In the genomic region with DNA sequence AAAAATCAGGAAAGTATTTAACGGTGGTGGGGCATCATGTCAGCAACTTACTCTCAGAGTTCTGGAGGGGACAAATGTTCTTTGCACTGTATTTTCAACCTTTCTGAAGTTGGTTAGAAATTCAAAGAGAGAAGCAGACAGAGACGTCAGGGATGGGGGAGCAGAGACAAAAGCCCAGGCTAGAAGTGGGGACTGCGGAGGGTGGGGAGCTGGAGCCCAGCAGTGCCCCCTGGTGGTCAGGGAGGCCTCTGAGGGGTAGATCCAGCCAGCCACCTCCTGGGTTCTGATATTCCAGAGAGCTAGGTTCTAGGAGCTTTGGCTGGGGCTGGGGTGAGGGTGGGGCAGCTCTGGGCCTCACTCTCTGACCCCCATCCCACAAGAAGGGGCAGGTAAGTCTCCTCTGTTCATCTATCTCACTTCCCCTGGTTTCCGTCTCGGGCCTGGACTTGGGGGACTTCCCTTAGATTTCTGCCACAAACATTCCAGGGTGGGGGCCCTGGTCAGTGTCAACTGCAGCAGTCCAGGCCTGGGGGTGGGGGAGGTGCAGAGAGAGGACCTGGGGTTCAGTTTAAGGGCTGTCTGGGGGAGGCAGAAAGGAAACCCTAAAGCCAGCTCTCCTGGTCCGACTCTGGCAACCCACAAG, we compare ENCODE assay signal across 9 cellular contexts. TPM values are rescaled to one million over a fixed set of nuclear protein-coding genes. Genes with fewer than 3 reads are reported as not detected.
DNase-seq lines count a peak whose midpoint lies in the region; ATAC-seq and TF ChIP-seq lines count a peak whose summit lies in the region.
"Had no signal": no experiment of that assay in that cellular context is flagged by ENCODE, and none has a peak within 500 bp of the region (broad histone marks: within the 10 kb centered on the region; RNA-seq: fewer than 3 reads in every experiment).

No MANE protein-coding gene starts in this region.

- no TSS peak for BruUV-seq in Caco-2 (replicated peaks; lab: Mats Ljungman, UMichigan)

- DNase-seq in Caco-2 (peak in 1 of 2 experiments; percentile 79), HK-2 (ENCODE audit: unreplicated experiment) (peak; percentile 42), T-helper 1 cell (peak in 3 of 5 donors; percentile 16 to 35 (median 21)), astrocyte of the cerebellum (ENCODE audit: low read depth) (no peak), kidney epithelial cell (ENCODE audit: low read depth) (no peak)
- peak; percentile 16 to 59 for DNase-seq in stimulated activated CD4-positive, alpha-beta T cell treated with anti-CD3 and anti-CD28 coated beads, Interleukin-4, amount 100 ng/mL, for 4 hours

- POLR2A ChIA-PET in Caco-2 (lab: Charles Lee): interaction anchor here (0.7 kb wide), 1 partner anchor 105 kb away, joined by 7 read pairs; no protein-coding TSS in a partner anchor

- H3K27me3 Mint-ChIP-seq in Caco-2 (ENCODE audit: insufficient read depth, unreplicated experiment): no peaks in the 10 kb centered on the region

- H3K9me3 Mint-ChIP-seq in Caco-2 (ENCODE audit: unreplicated experiment): no peaks in the 10 kb centered on the region
- H3K9me3 Mint-ChIP-seq: IgD-negative memory B cell had no signal

- TF ChIP-seq CTCF in Caco-2 (IDR thresholded peaks at IDR 0.05; ENCODE audit: insufficient read depth in 1 of 2, low read depth in 1 of 2, low read length in 1 of 2, severe bottlenecking in 1 of 2, unreplicated experiment in 1 of 2): peak; percentile 93 to 94
- TF ChIP-seq CTCF in astrocyte of the cerebellum (IDR thresholded peaks at IDR 0.05; ENCODE audit: low read depth, low read length, missing control alignments): peak; percentile 81
- TF ChIP-seq CTCF in kidney epithelial cell (IDR thresholded peaks at IDR 0.05; ENCODE audit: insufficient read depth, low read length, poor library complexity, severe bottlenecking): peak; percentile 89

- no peaks in the 10 kb centered on the region for H3K36me3 ChIP-seq in Caco-2 (ENCODE audit: control insufficient read depth, insufficient read depth, low read length)
- no peaks in the 10 kb centered on the region for H3K36me3 ChIP-seq in kidney epithelial cell (ENCODE audit: control insufficient read depth, insufficient read depth, low read length)

- H3K4me1 Mint-ChIP-seq in Caco-2 (ENCODE audit: low read depth, unreplicated experiment): peaks cover 3% of the 10 kb centered on the region
- H3K4me1 Mint-ChIP-seq: IgD-negative memory B cell had no signal

- H3K36me3 Mint-ChIP-seq in Caco-2 (ENCODE audit: insufficient read depth, unreplicated experiment): no peaks in the 10 kb centered on the region

- CTCF ChIA-PET in Caco-2 (lab: Charles Lee): interaction anchor here (0.6 to 2.9 kb wide), 20 partner anchors 13 to 1045 kb away, joined by 3 to 39 read pairs (median 4); no protein-coding TSS in a partner anchor

- no peak overlapping the region for H3K4me3 Mint-ChIP-seq in Caco-2 (ENCODE audit: unreplicated experiment)
- H3K4me3 Mint-ChIP-seq: IgD-negative memory B cell had no signal

- H3K27me3 ChIP-seq in Caco-2 (replicated peaks; ENCODE audit: control insufficient read depth, insufficient read depth, low read length) (no peaks in the 10 kb centered on the region), kidney epithelial cell (ENCODE audit: control insufficient read depth, insufficient read depth, low read length) (no peaks in the 10 kb centered on the region)

- no peak overlapping the region for H3K27ac Mint-ChIP-seq in Caco-2 (ENCODE audit: unreplicated experiment)
- H3K27ac Mint-ChIP-seq: IgD-negative memory B cell had no signal

- no peaks in the 10 kb centered on the region for H3K9me3 ChIP-seq in Caco-2

- ATAC-seq in HG02840 (IDR thresholded peaks at IDR 0.05; ENCODE audit: low FRiP score, unreplicated experiment) (no peak), HG03521 (IDR thresholded peaks at IDR 0.05; ENCODE audit: unreplicated experiment) (no peak)

- intact Hi-C loops in Caco-2 (cut with micrococcal nuclease; ENCODE audit: unreplicated experiment): loop anchor here (1.0 to 2.0 kb wide), 3 partner anchors 41 to 209 kb away; no protein-coding TSS in a partner anchor

- no peak overlapping the region for H3K4me3 ChIP-seq in Caco-2 (ENCODE audit: low read depth, low read length)
- H3K4me3 ChIP-seq in astrocyte of the cerebellum (ENCODE audit: low read depth, low read length): no peak overlapping the region
- H3K4me3 ChIP-seq in kidney epithelial cell (ENCODE audit: low read depth, low read length): no peak overlapping the region

- H3K4me1 ChIP-seq in Caco-2: peaks cover under 1% of the 10 kb centered on the region; the same call in 1 of the 2 replicates

- in situ Hi-C loops in astrocyte of the cerebellum (cut with HindIII; ENCODE audit: low sequenced_read_pairs): no loop called here

RNA-seq across cellular contexts. Expression of a gene that starts 8.9 kb away (rescaled TPM):
- total RNA-seq in Caco-2 (2022) (16.1 and 16.9 TPM in 2 replicates), kidney epithelial cell (54.5 and 70.6 TPM in 2 replicates)

Comparison
In these comparisons a context has a peak if more than half of its experiments do, and no peak if none do; other contexts are left out.
1. DNase-seq: peak in HK-2 (single experiment), T-helper 1 cell (3 of 5) and stimulated activated CD4-positive, alpha-beta T cell treated with anti-CD3 and anti-CD28 coated beads, Interleukin-4, amount 100 ng/mL, for 4 hours (2 of 2); none in astrocyte of the cerebellum (single experiment) and kidney epithelial cell (single experiment).
2. Peak in every context shown above with its lines, with median percentiles within 50 percentile points of each other: CTCF ChIP-seq.